ENCODE assay signal across 26 cellular contexts in the genomic region with DNA sequence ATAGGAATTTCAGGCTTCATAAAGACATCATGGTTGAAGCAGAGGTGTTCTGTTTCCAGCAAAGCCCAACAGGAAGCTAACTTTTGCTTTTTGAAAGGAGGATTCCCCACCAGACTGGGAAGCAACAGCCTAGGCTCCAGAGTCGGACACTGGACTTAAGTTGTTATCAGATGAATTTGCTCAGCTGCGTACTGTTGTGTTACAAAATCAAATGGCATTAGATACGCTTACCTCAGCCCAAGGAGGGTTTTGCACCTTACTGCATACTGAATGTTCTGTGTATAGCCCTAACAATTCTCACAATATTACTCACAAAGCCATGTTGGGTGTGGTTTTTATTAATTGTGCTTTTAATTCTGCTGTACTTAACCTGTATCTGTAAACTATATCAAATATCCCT. TPM values are rescaled to one million over a fixed set of nuclear protein-coding genes. Genes with fewer than 3 reads are reported as not detected.
"Had no signal": no experiment of that assay in that cellular context is flagged by ENCODE, and none has a peak within 500 bp of the region (broad histone marks: within the 10 kb centered on the region; RNA-seq: fewer than 3 reads in every experiment).

No MANE protein-coding gene starts in this region.

- DNase-seq: colonic mucosa; effector CD8-positive, alpha-beta T cell; endodermal cell; foreskin fibroblast; gastrocnemius medialis; head of caudate nucleus; left ventricle myocardium inferior; mesendoderm; midbrain; naive thymus-derived CD4-positive, alpha-beta T cell; nephron progenitor cell; sigmoid colon; stimulated activated CD4-positive, alpha-beta T cell treated with anti-CD3 and anti-CD28 coated beads, Interleukin-2, amount 100 ng/mL, for 24 hours; stimulated activated CD4-positive, alpha-beta T cell treated with anti-CD3 and anti-CD28 coated beads, Interleukin-4, amount 100 ng/mL, for 24 hours; stimulated activated naive CD4-positive, alpha-beta T cell treated with Interleukin-2 at 50 U/mL for 16 hours; stomach; tibial artery had no signal

- ATAC-seq: esophagus mucosa; gastrocnemius medialis; naive thymus-derived CD4-positive, alpha-beta T cell; stimulated activated effector memory CD8-positive, alpha-beta T cell treated with anti-CD3 and anti-CD28 coated beads, Interleukin-12 subunit alpha, Interleukin-12 subunit beta, amount 100 ng/mL, for 72 hours had no signal

RNA-seq across cellular contexts. Expression of a gene that starts 0.5 kb away (rescaled TPM):
- total RNA-seq: colonic mucosa; endodermal cell; esophagus mucosa; gastrocnemius medialis; glomerular endothelial cell; left ventricle myocardium inferior; mammary epithelial cell; naive thymus-derived CD4-positive, alpha-beta T cell; osteocyte; prostate gland; right atrium auricular region; sigmoid colon; skeletal muscle tissue; temporal lobe had no signal
